ENCODE assay signal across 8 cellular contexts in genomic region chr2:171687287-171688128, GRCh38. TPM values are rescaled to one million over a fixed set of nuclear protein-coding genes. Genes with fewer than 3 reads are reported as not detected.
DNase-seq lines count a peak whose midpoint lies in the region; ATAC-seq and TF ChIP-seq lines count a peak whose summit lies in the region.

DYNC1I2 (plus strand) TSS chr2:171687469; CDS start chr2:171690156, 2,687 bp downstream.

- peak within 1 kb of the TSS; percentile 92 for H4K91ac ChIP-seq in trophoblast cell (ENCODE audit: low read depth, low read length)

- peak within 1 kb of the TSS; percentile 72 for H2AFZ ChIP-seq in trophoblast cell (ENCODE audit: insufficient read depth, low read length, poor library complexity)

- peak within 1 kb of the TSS; percentile 41 for H3K4ac ChIP-seq in trophoblast cell (ENCODE audit: low read depth, low read length)

- no peak within 1 kb of the TSS for H3K23ac ChIP-seq in trophoblast cell (ENCODE audit: low read length)

- H3K4me3 ChIP-seq in trophoblast cell (ENCODE audit: low read depth, low read length), result peak within 1 kb of the TSS; percentile 75
- peak within 1 kb of the TSS; percentile 49 to 87 (median 72) for H3K4me3 ChIP-seq in transverse colon

- H3K27me3 ChIP-seq in trophoblast cell (ENCODE audit: insufficient read depth, low read length) (no peaks in the 10 kb centered on the region), transverse colon (peaks cover under 1% of the 10 kb centered on the region)

- peaks cover 15% of the 10 kb centered on the region for H3K36me3 Mint-ChIP-seq in T-cell

- intact Hi-C loops in cardiac septum (cut with DNase I) (loop anchor here (10.0 kb wide), 1 partner anchor 253 kb away; the partner anchor contains the start of genes DCAF17 and METTL8), transverse colon (cut with DNase I; ENCODE audit: low total_unique reads) (no loop called here)

- peak within 1 kb of the TSS; percentile 69 for H3K9ac ChIP-seq in trophoblast cell (ENCODE audit: low read length)

- peak; percentile 37 for DNase-seq in NCI-H1417 treated with DMSO at 0.1 percent for 48 hours (lab: John Stamatoyannopoulos, UW)
- peak; percentile 21 to 72 (median 52) for DNase-seq in T-cell
- DNase-seq in cardiac septum (ENCODE audit: low spot score), result peak; percentile 94
- peak; percentile 83 to 90 for DNase-seq in trophoblast cell
- peak; percentile 91 for DNase-seq in transverse colon

- H3K79me2 ChIP-seq in trophoblast cell (ENCODE audit: control insufficient read depth, insufficient read depth, low read length, poor library complexity), result peaks cover 10% of the 10 kb centered on the region

- H3K4me3 Mint-ChIP-seq in T-cell, result peak within 1 kb of the TSS; percentile 93 to 97 (median 96)

- H3K4me1 Mint-ChIP-seq in T-cell, result peaks cover 32 to 36% (median 33%) of the 10 kb centered on the region in 3 donors

- peak within 1 kb of the TSS; percentile 43 for H4K12ac ChIP-seq in trophoblast cell (ENCODE audit: low read depth, low read length)

- peak within 1 kb of the TSS; percentile 20 for H2AK5ac ChIP-seq in trophoblast cell (ENCODE audit: low read length)

- H3K4me2 ChIP-seq in trophoblast cell (ENCODE audit: low read length), result peak within 1 kb of the TSS; percentile 70

- WGBS in adipose tissue, 3 donors, result 0% methylated on average over 48 to 51 of the region's 51 CpGs
- WGBS in trophoblast cell (ENCODE audit: extremely low coverage, insufficient coverage, insufficient read length), result no CpG with 5 or more reads among the region's 51 CpGs
- WGBS in transverse colon (ENCODE audit: low coverage in 1 of 2), 2 donors, result 0% methylated on average over 3 to 50 of the region's 51 CpGs

- peak; percentile 5 for TF ChIP-seq CTCF in GM12873 (IDR thresholded peaks at IDR 0.05; ENCODE audit: insufficient read depth, low read depth, low read length, missing control alignments)
- TF ChIP-seq CTCF in transverse colon (IDR thresholded peaks at IDR 0.05), result no peak

- peak within 1 kb of the TSS; percentile 87 to 95 for H3K27ac Mint-ChIP-seq in T-cell

- no peaks in the 10 kb centered on the region for H3K9me3 Mint-ChIP-seq in T-cell

- no peak within 1 kb of the TSS for H3K27ac ChIP-seq in adipose tissue (ENCODE audit: low read depth, low read length)
- H3K27ac ChIP-seq in trophoblast cell (ENCODE audit: low read depth, low read length), result peak within 1 kb of the TSS; percentile 73
- peak within 1 kb of the TSS; percentile 84 to 89 (median 86) for H3K27ac ChIP-seq in transverse colon

- H2BK12ac ChIP-seq in trophoblast cell (ENCODE audit: low read length), result no peak within 1 kb of the TSS

- peak; percentile 95 for ATAC-seq in HG02759 (IDR thresholded peaks at IDR 0.05; ENCODE audit: unreplicated experiment)
- peak; percentile 88 to 94 (median 92) for ATAC-seq in T-cell (replicated peaks in 1 of 4)

- CTCF ChIA-PET in T-cell (lab: Charles Lee), result interaction anchor here in 1 of 2 donors (5.5 kb wide), 1 partner anchor 14 kb away, joined by 42 read pairs; no protein-coding TSS in a partner anchor

- peak within 1 kb of the TSS; percentile 91 for H4K8ac ChIP-seq in trophoblast cell (ENCODE audit: low read depth, low read length)

- peak within 1 kb of the TSS; percentile 70 for H2BK120ac ChIP-seq in trophoblast cell (ENCODE audit: insufficient read depth, low read length, poor library complexity)

- no peaks in the 10 kb centered on the region for H3K27me3 Mint-ChIP-seq in T-cell

- in situ Hi-C loops in transverse colon (cut with MboI; ENCODE audit: low pct_ligation_motif_present in 1 of 4, low pct_unique_long_range_greater_than_20kb in 1 of 4, low sequenced_read_pairs in 3 of 4), result no loop called here

- H3K14ac ChIP-seq in trophoblast cell (ENCODE audit: low read length), result peak within 1 kb of the TSS; percentile 88

- POLR2A ChIA-PET in T-cell (lab: Charles Lee), result no interaction called here

- TF ChIP-seq POLR2A in transverse colon (IDR thresholded peaks at IDR 0.05), result peak; percentile 46

- H3K9me3 ChIP-seq in trophoblast cell (ENCODE audit: insufficient read depth, low read depth, low read length) (no peaks in the 10 kb centered on the region), transverse colon (no peaks in the 10 kb centered on the region)

- H3K36me3 ChIP-seq in trophoblast cell (ENCODE audit: control insufficient read depth in 1 of 2, insufficient read depth in 2 of 2, low read length in 2 of 2) (peaks cover 3% of the 10 kb centered on the region in 2 experiments), transverse colon (peaks cover 0 to 12% (median 0%) of the 10 kb centered on the region in 4 donors)

- peak within 1 kb of the TSS; percentile 53 for H3K18ac ChIP-seq in trophoblast cell (ENCODE audit: low read length)

- peaks cover 8% of the 10 kb centered on the region for H3K79me1 ChIP-seq in trophoblast cell (ENCODE audit: low read length)

- H2BK5ac ChIP-seq in trophoblast cell (ENCODE audit: low read depth, low read length, poor library complexity), result peak within 1 kb of the TSS; percentile 71

- no peak for TF ChIP-seq EP300 in transverse colon (IDR thresholded peaks at IDR 0.05; ENCODE audit: low read depth)

- H3K4me1 ChIP-seq in trophoblast cell (ENCODE audit: control insufficient read depth in 1 of 2, insufficient read depth in 2 of 2, low read length in 2 of 2) (no peaks in the 10 kb centered on the region), transverse colon (peaks cover 8 to 18% (median 11%) of the 10 kb centered on the region in 4 donors)

RNA-seq across cellular contexts. Expression of gene DYNC1I2, which starts in this region (rescaled TPM):
- 10 to 100 TPM; 25.6 to 43.7 (median 42.4) TPM for total RNA-seq in T-cell
- 10 to 100 TPM; 49.1 to 66.0 (median 59.9) TPM for polyA plus RNA-seq in adipose tissue
- total RNA-seq in cardiac septum, result 75.8 TPM
- 134 and 148 TPM in 2 replicates for polyA plus RNA-seq in trophoblast cell (2013)
- 100 to 1,000 TPM in 2 of 4 donors, 10 to 100 TPM in 2; 47.5 to 146 (median 101) TPM for total RNA-seq in transverse colon

Comparison
In these comparisons a context has a peak if more than half of its experiments do, and no peak if none do; other contexts are left out.
1. DNase-seq: peak in every context shown above with its lines; median percentile 94 in cardiac septum; 91 in transverse colon; 86 in trophoblast cell; 52 in T-cell; 37 in NCI-H1417 treated with DMSO at 0.1 percent for 48 hours.